Comparison of ENCODE assay signal across 12 cellular contexts in the genomic region with DNA sequence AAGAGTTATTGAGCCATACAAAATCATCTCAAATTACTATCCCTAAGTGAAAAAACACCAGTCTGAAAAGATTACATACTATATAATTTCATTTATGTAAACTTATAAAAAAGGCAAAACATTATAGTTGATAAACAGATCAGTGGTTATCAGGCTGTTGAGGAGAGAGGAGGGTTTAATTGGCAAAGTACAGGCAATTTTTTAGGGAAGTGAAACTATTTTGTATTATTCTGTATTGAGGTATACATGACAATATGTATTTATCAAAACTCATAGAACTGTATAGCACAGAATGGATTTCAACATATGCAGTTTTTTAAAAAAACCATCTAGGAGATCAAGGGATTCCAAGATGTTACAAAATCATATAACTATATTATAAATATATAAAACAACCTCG.
"Had no signal": no experiment of that assay in that cellular context is flagged by ENCODE, and none has a peak within 500 bp of the region (broad histone marks: within the 10 kb centered on the region; RNA-seq: fewer than 3 reads in every experiment).

No MANE protein-coding gene starts in this region.

- H3K9me3 Mint-ChIP-seq: type B pancreatic cell had no signal

- H3K27me3 Mint-ChIP-seq: naive thymus-derived CD8-positive, alpha-beta T cell; type B pancreatic cell had no signal

- H3K4me3 Mint-ChIP-seq: naive thymus-derived CD8-positive, alpha-beta T cell; type B pancreatic cell had no signal

- ATAC-seq: left colon; naive thymus-derived CD8-positive, alpha-beta T cell had no signal

- H3K36me3 Mint-ChIP-seq: type B pancreatic cell had no signal

- H3K27ac Mint-ChIP-seq: naive thymus-derived CD8-positive, alpha-beta T cell; type B pancreatic cell had no signal

- DNase-seq: cortex of kidney; dorsolateral prefrontal cortex; effector CD8-positive, alpha-beta T cell; foreskin melanocyte; head of caudate nucleus; kidney; left colon; naive thymus-derived CD8-positive, alpha-beta T cell; sigmoid colon; stimulated activated naive CD4-positive, alpha-beta T cell; thyroid gland had no signal
